21 cellular contexts compared by ENCODE assay signal in the genomic region with DNA sequence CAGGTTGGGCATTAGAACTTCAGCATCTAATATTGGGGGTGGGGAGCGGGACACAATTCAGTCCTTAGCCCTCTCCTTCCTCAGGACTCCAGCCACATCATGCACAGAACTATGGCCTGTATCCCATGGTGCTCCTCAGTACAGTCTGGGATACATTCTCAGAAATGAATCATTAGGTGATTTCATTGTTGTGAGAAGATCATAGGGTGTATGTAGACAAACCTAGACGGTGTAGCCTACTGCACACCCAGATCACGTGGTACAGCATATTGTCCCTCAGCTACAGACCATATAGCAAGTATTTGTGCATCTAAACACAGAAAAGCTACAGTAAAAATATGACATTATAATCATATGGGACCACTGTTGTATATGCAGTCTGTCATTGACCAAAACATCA.
"Had no signal": no experiment of that assay in that cellular context is flagged by ENCODE, and none has a peak within 500 bp of the region (broad histone marks: within the 10 kb centered on the region; RNA-seq: fewer than 3 reads in every experiment).

No MANE protein-coding gene starts in this region.

- H3K36me3 ChIP-seq: heart left ventricle, neutrophil, sigmoid colon, tibial nerve, upper lobe of right lung, vagina had no signal

- ATAC-seq: left lobe of liver; mucosa of descending colon; naive thymus-derived CD8-positive, alpha-beta T cell; stimulated activated naive B cell treated with anti-CD40 and anti-IgM and Interleukin-4, amounts not matched to agents 10 μg/mL and 1 μg/mL and 100 μg/mL, for 72 hours; stimulated activated naive CD8-positive, alpha-beta T cell treated with anti-CD3 and anti-CD28 coated beads, Interleukin-15, amount 100 ng/mL, for 72 hours had no signal

- H3K4me1 ChIP-seq: heart left ventricle, sigmoid colon, testis, tibial nerve, upper lobe of right lung, vagina had no signal

- H3K27me3 ChIP-seq: testis, vagina had no signal

- H3K27ac Mint-ChIP-seq: endodermal cell; naive thymus-derived CD8-positive, alpha-beta T cell; stimulated activated naive B cell treated with anti-CD40 and anti-IgM and Interleukin-4, amounts not matched to agents 10 μg/mL and 1 μg/mL and 100 μg/mL, for 72 hours; stimulated activated naive CD8-positive, alpha-beta T cell treated with anti-CD3 and anti-CD28 coated beads, Interleukin-15, amount 100 ng/mL, for 72 hours had no signal

- H3K4me1 Mint-ChIP-seq: endodermal cell; naive thymus-derived CD8-positive, alpha-beta T cell; stimulated activated naive CD8-positive, alpha-beta T cell treated with anti-CD3 and anti-CD28 coated beads, Interleukin-15, amount 100 ng/mL, for 72 hours had no signal

- H3K4me3 Mint-ChIP-seq: endodermal cell; naive thymus-derived CD8-positive, alpha-beta T cell; stimulated activated naive B cell treated with anti-CD40 and anti-IgM and Interleukin-4, amounts not matched to agents 10 μg/mL and 1 μg/mL and 100 μg/mL, for 72 hours; stimulated activated naive CD8-positive, alpha-beta T cell treated with anti-CD3 and anti-CD28 coated beads, Interleukin-15, amount 100 ng/mL, for 72 hours had no signal

- H3K36me3 Mint-ChIP-seq: naive thymus-derived CD8-positive, alpha-beta T cell; stimulated activated naive B cell treated with anti-CD40 and anti-IgM and Interleukin-4, amounts not matched to agents 10 μg/mL and 1 μg/mL and 100 μg/mL, for 72 hours had no signal

- H3K9me3 ChIP-seq: heart left ventricle, mucosa of descending colon, neutrophil, sigmoid colon, testis, tibial nerve, upper lobe of right lung, vagina had no signal

- H3K27ac ChIP-seq: heart left ventricle, neutrophil, sigmoid colon, skin epidermis, testis, tibial nerve, upper lobe of right lung, vagina had no signal

- H3K4me3 ChIP-seq: heart left ventricle, mucosa of descending colon, sigmoid colon, skin epidermis, testis, tibial nerve, upper lobe of right lung, vagina had no signal

- H3K9me3 Mint-ChIP-seq: endodermal cell; naive thymus-derived CD8-positive, alpha-beta T cell; stimulated activated naive B cell treated with anti-CD40 and anti-IgM and Interleukin-4, amounts not matched to agents 10 μg/mL and 1 μg/mL and 100 μg/mL, for 72 hours; stimulated activated naive CD8-positive, alpha-beta T cell treated with anti-CD3 and anti-CD28 coated beads, Interleukin-15, amount 100 ng/mL, for 72 hours had no signal

- FAIRE-seq: endothelial cell of umbilical vein, frontal cortex had no signal

- DNase-seq: effector CD4-positive, alpha-beta T cell; endodermal cell; heart left ventricle; hippocampal formation; kidney glomerular epithelial cell; mucosa of descending colon; naive thymus-derived CD8-positive, alpha-beta T cell; sigmoid colon; stimulated activated CD4-positive, alpha-beta T cell treated with anti-CD3 and anti-CD28 coated beads, Interleukin-2, amount 100 ng/mL, for 24 hours; stimulated activated CD4-positive, alpha-beta T cell treated with anti-CD3 and anti-CD28 coated beads, Interleukin-4, amount 100 ng/mL, for 4 hours; stimulated activated naive B cell treated with anti-CD40 and anti-IgM and Interleukin-4, amounts not matched to agents 10 μg/mL and 1 μg/mL and 100 μg/mL, for 72 hours; stimulated activated naive CD8-positive, alpha-beta T cell treated with anti-CD3 and anti-CD28 coated beads, Interleukin-15, amount 100 ng/mL, for 72 hours; testis; upper lobe of right lung had no signal
